10 cellular contexts compared by ENCODE assay signal in the genomic region with DNA sequence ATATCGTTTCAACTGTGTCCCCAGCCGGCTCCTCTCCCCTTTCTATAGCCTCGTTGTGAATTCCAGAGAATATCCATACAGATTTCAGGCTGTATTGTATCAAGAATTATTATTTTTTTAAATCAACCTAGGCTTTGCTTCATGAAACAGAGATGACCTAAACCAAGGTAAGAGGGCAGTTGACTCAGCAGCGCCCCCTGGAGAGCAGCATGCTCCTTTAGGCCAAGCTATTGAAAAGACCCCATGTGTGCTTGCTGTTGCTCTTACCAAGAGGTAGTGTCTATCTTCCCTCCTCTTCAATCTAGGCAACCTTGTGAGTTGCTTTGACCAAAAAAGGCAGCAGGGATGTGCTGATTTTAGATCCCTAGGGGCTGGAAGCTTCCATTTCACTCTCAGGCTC.
A peak's percentile ranks its signal among the peaks of the same experiment; 100 is the strongest.
DNase-seq lines count a peak whose midpoint lies in the region; ATAC-seq and TF ChIP-seq lines count a peak whose summit lies in the region.
"Had no signal": no experiment of that assay in that cellular context is flagged by ENCODE, and none has a peak within 500 bp of the region (broad histone marks: within the 10 kb centered on the region; RNA-seq: fewer than 3 reads in every experiment).

No MANE protein-coding gene starts in this region.

- H3K9me3 Mint-ChIP-seq in activated T-cell treated with anti-CD3 and anti-CD28 coated beads, Interleukin-2, amount 50 U/mL, for 72 hours: no peaks in the 10 kb centered on the region

- H3K27ac ChIP-seq in mammary epithelial cell (ENCODE audit: insufficient read depth, low read depth, low read length): no peak overlapping the region
- H3K27ac ChIP-seq: vagina had no signal

- dilution Hi-C loops in mammary epithelial cell (cut with HindIII; ENCODE audit: low sequenced_read_pairs): no loop called here

- no peak overlapping the region for H3K4me2 ChIP-seq in mammary epithelial cell (ENCODE audit: insufficient read depth, low read depth, low read length)

- no peak overlapping the region for H2AFZ ChIP-seq in mammary epithelial cell (ENCODE audit: low read depth, low read length)

- H3K4me3 ChIP-seq in MG63 (no peak overlapping the region), mammary epithelial cell (replicated peaks in 1 of 3; ENCODE audit: insufficient read depth in 1 of 3, low read depth in 2 of 3, low read length in 3 of 3) (no peak overlapping the region)
- H3K4me3 ChIP-seq: vagina had no signal

- H3K36me3 Mint-ChIP-seq in activated T-cell treated with anti-CD3 and anti-CD28 coated beads, Interleukin-2, amount 50 U/mL, for 72 hours (ENCODE audit: insufficient read depth in 2 of 2): no peaks in the 10 kb centered on the region

- H3K9me3 ChIP-seq in MG63 (no peaks in the 10 kb centered on the region), mammary epithelial cell (replicated peaks; ENCODE audit: insufficient read depth, low read length) (peaks cover 2% of the 10 kb centered on the region)
- H3K9me3 ChIP-seq: vagina had no signal

- no peaks in the 10 kb centered on the region for H3K79me2 ChIP-seq in mammary epithelial cell (ENCODE audit: insufficient read depth, low read length)

- no peak for ATAC-seq in activated T-cell treated with anti-CD3 and anti-CD28 coated beads, Interleukin-2, amount 50 U/mL, for 72 hours (replicated peaks in 1 of 2)
- no peak for ATAC-seq in GM18867 (IDR thresholded peaks at IDR 0.05; ENCODE audit: unreplicated experiment)
- ATAC-seq: Right ventricle myocardium inferior had no signal

- no peaks in the 10 kb centered on the region for H3K4me1 ChIP-seq in mammary epithelial cell (ENCODE audit: insufficient read depth, low read length)
- H3K4me1 ChIP-seq: vagina had no signal

- no peaks in the 10 kb centered on the region for H4K20me1 ChIP-seq in mammary epithelial cell (ENCODE audit: insufficient read depth, low read length)

- H3K27me3 ChIP-seq in MG63 (no peaks in the 10 kb centered on the region), mammary epithelial cell (ENCODE audit: insufficient read depth, low read length) (no peaks in the 10 kb centered on the region)
- H3K27me3 ChIP-seq: vagina had no signal

- in situ Hi-C loops in mammary epithelial cell (cut with MboI; ENCODE audit: low sequenced_read_pairs in 2 of 2): no loop called here

- WGBS in mammary epithelial cell (ENCODE audit: low coverage, missing lambda C conversion rate): 67% methylated on average over 4 of the region's 4 CpGs

- H3K36me3 ChIP-seq in MG63 (no peaks in the 10 kb centered on the region), mammary epithelial cell (ENCODE audit: insufficient read depth, low read length) (no peaks in the 10 kb centered on the region)
- H3K36me3 ChIP-seq: vagina had no signal

- no TSS peak for BruUV-seq in mammary epithelial cell (replicated peaks; lab: Mats Ljungman, UMichigan)

- peak; percentile 25 to 40 for TF ChIP-seq CTCF in mammary epithelial cell (conservative IDR thresholded peaks at IDR 0.05 in 1 of 2, IDR thresholded peaks at IDR 0.05 in 1 of 2; ENCODE audit: extremely low read depth in 1 of 2, insufficient read depth in 1 of 2, low read depth in 1 of 2, low read length in 2 of 2)

- no peaks in the 10 kb centered on the region for H3K4me1 Mint-ChIP-seq in activated T-cell treated with anti-CD3 and anti-CD28 coated beads, Interleukin-2, amount 50 U/mL, for 72 hours (ENCODE audit: low read depth)

- CTCF ChIA-PET in mammary epithelial cell (lab: Charles Lee; ENCODE audit: low non-redundant PET): no interaction called here

- peak; percentile 6 to 23 for DNase-seq in activated T-cell treated with anti-CD3 and anti-CD28 coated beads, Interleukin-2, amount 50 U/mL, for 72 hours
- DNase-seq in activated T-cell treated with anti-CD3 and anti-CD28 coated beads for 4 hours: no peak
- DNase-seq in MG63: peak; percentile 7
- DNase-seq in mammary epithelial cell: no peak
- DNase-seq in stimulated activated CD4-positive, alpha-beta T cell treated with anti-CD3 and anti-CD28 coated beads, Interleukin-2, amount 100 ng/mL, for 48 hours: peak; percentile 3 to 6
- no peak for DNase-seq in NOMO-1 treated with DMSO at 0.1 percent for 48 hours (lab: John Stamatoyannopoulos, UW; ENCODE audit: unreplicated experiment)
- DNase-seq in NCI-H1048 (lab: John Stamatoyannopoulos, UW): no peak

- H3K27me3 Mint-ChIP-seq in activated T-cell treated with anti-CD3 and anti-CD28 coated beads, Interleukin-2, amount 50 U/mL, for 72 hours (ENCODE audit: low read depth): no peaks in the 10 kb centered on the region

- intact Hi-C loops in mammary epithelial cell (cut with micrococcal nuclease): no loop called here

- H3K9ac ChIP-seq in mammary epithelial cell (ENCODE audit: insufficient read depth, low read length): no peak overlapping the region

- H3K4me3 Mint-ChIP-seq in activated T-cell treated with anti-CD3 and anti-CD28 coated beads, Interleukin-2, amount 50 U/mL, for 72 hours: no peak overlapping the region

- H3K27ac Mint-ChIP-seq in activated T-cell treated with anti-CD3 and anti-CD28 coated beads, Interleukin-2, amount 50 U/mL, for 72 hours: no peak overlapping the region

Comparison
In these comparisons a context has a peak if more than half of its experiments do, and no peak if none do; other contexts are left out.
1. DNase-seq: peak in activated T-cell treated with anti-CD3 and anti-CD28 coated beads, Interleukin-2, amount 50 U/mL, for 72 hours (2 of 2), MG63 (single experiment) and stimulated activated CD4-positive, alpha-beta T cell treated with anti-CD3 and anti-CD28 coated beads, Interleukin-2, amount 100 ng/mL, for 48 hours (2 of 2); none in activated T-cell treated with anti-CD3 and anti-CD28 coated beads for 4 hours (single experiment), mammary epithelial cell (single experiment), NOMO-1 treated with DMSO at 0.1 percent for 48 hours (single experiment) and NCI-H1048 (single experiment).